Comparison of ENCODE assay signal across 8 cellular contexts in genomic region chr12:2416158-2416557, GRCh38.
"Had no signal": no experiment of that assay in that cellular context is flagged by ENCODE, and none has a peak within 500 bp of the region (broad histone marks: within the 10 kb centered on the region; RNA-seq: fewer than 3 reads in every experiment).

No MANE protein-coding gene starts in this region.

- DNase-seq: GM23248, HCEC 1CT, HFFc6, KBM-7 had no signal

- H3K4me3 ChIP-seq: GM23248 had no signal

- H3K9ac ChIP-seq: GM23248, KMS-11 had no signal

- H3K4me1 Mint-ChIP-seq: IgD-negative memory B cell had no signal

- ATAC-seq: HepG2 had no signal

- H3K27ac ChIP-seq: GM23248, HL-60, KMS-11 had no signal

- H3K4me3 Mint-ChIP-seq: HFFc6, IgD-negative memory B cell had no signal

- H3K4me2 ChIP-seq: KMS-11 had no signal

- H3K27ac Mint-ChIP-seq: HFFc6, IgD-negative memory B cell had no signal

- H2AFZ ChIP-seq: GM23248 had no signal

- H3K9me3 Mint-ChIP-seq: HFFc6, IgD-negative memory B cell had no signal
